In the genomic region with DNA sequence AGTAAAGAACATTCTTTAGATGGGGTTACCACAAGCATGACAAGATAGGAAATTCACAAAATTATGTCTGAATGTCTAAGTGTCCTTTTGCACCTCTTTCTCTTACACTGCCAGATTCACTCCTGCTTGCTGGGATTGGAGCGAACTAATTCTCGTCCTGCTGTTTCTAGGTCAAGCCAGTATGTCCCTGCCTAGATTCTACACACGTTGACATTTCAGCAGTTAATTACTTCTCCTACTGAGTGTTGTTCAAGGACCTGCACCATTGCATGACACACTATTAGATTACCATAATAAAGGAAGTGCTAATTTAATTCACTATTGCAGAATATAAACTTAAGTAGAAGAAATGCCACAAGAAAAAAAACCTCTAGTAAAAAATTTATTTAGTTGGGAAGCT, we compare ENCODE assay signal across 31 cellular contexts.
"Had no signal": no experiment of that assay in that cellular context is flagged by ENCODE, and none has a peak within 500 bp of the region (broad histone marks: within the 10 kb centered on the region; RNA-seq: fewer than 3 reads in every experiment).

No MANE protein-coding gene starts in this region.

- ATAC-seq: activated CD8-positive, alpha-beta T cell treated with anti-CD3 and anti-CD28 coated beads for 36 hours; activated T-cell treated with anti-CD3 and anti-CD28 coated beads, Interleukin-2, amount 50 U/mL, for 4 hours; activated T-helper 17 cell treated with anti-CD3 and anti-CD28 coated beads, Interleukin-2, amount 50 U/mL, for 72 hours; effector memory CD8-positive, alpha-beta T cell; gastroesophageal sphincter; heart right ventricle; T-cell had no signal

- H3K4me3 Mint-ChIP-seq: activated CD4-positive, alpha-beta T cell treated with anti-CD3 and anti-CD28 coated beads, Interleukin-2, amount 10 ng/mL, durations not matched to agents 7 days and 5 days; activated CD8-positive, alpha-beta T cell treated with anti-CD3 and anti-CD28 coated beads for 36 hours; activated naive CD8-positive, alpha-beta T cell; activated T-cell treated with anti-CD3 and anti-CD28 coated beads, Interleukin-2, amount 50 U/mL, for 4 hours; activated T-helper 17 cell treated with anti-CD3 and anti-CD28 coated beads, Interleukin-2, amount 50 U/mL, for 72 hours; central memory CD8-positive, alpha-beta T cell; dendritic cell treated with granulocyte-macrophage colony-stimulating factor and Interleukin-4, amounts not matched to agents 40 ng/mL and 50 ng/mL, for 4 days; effector memory CD8-positive, alpha-beta T cell; T-cell; T-helper 1 cell treated with Interleukin-12 subunit alpha and Interleukin-12 subunit beta and Interleukin-4 antibody, amounts not matched to agents 30 μg/mL and 1 μg/mL, for 36 hours had no signal

- H3K27ac Mint-ChIP-seq: activated CD4-positive, alpha-beta T cell treated with anti-CD3 and anti-CD28 coated beads, Interleukin-2, amount 10 ng/mL, durations not matched to agents 7 days and 5 days; activated CD8-positive, alpha-beta T cell treated with anti-CD3 and anti-CD28 coated beads for 36 hours; activated naive CD8-positive, alpha-beta T cell; activated T-helper 17 cell treated with anti-CD3 and anti-CD28 coated beads, Interleukin-2, amount 50 U/mL, for 72 hours; dendritic cell treated with granulocyte-macrophage colony-stimulating factor and Interleukin-4, amounts not matched to agents 40 ng/mL and 50 ng/mL, for 4 days; effector memory CD8-positive, alpha-beta T cell; T-cell; T-helper 1 cell treated with Interleukin-12 subunit alpha and Interleukin-12 subunit beta and Interleukin-4 antibody, amounts not matched to agents 30 μg/mL and 1 μg/mL, for 36 hours had no signal

- DNase-seq: activated CD4-positive, alpha-beta T cell treated with anti-CD3 and anti-CD28 coated beads for 1 hour; activated CD4-positive, alpha-beta T cell treated with anti-CD3 and anti-CD28 coated beads for 4 hours; activated CD4-positive, alpha-beta T cell treated with anti-CD3 and anti-CD28 coated beads, Interleukin-2, amount 10 ng/mL, durations not matched to agents 7 days and 5 days; activated CD4-positive, alpha-beta T cell treated with anti-CD3 and anti-CD28 coated beads, Interleukin-2, amount 50 U/mL, for 4 hours; activated CD4-positive, CD25-positive, alpha-beta regulatory T cell; activated CD8-positive, alpha-beta memory T cell treated with anti-CD3 and anti-CD28 coated beads for 24 hours; activated CD8-positive, alpha-beta T cell treated with anti-CD3 and anti-CD28 coated beads for 36 hours; activated effector memory CD4-positive, alpha-beta T cell treated with Interleukin-2 at 50 U/mL for 16 hours; activated gamma-delta T cell treated with Interleukin-2 at 50 U/mL for 16 hours; activated naive CD4-positive, alpha-beta T cell treated with anti-CD3 and anti-CD28 coated beads, Interleukin-2, amount 50 U/mL, for 16 hours; activated naive CD4-positive, alpha-beta T cell treated with Interleukin-2 at 50 U/mL for 16 hours; activated T-cell treated with anti-CD3 and anti-CD28 coated beads, Interleukin-2, amount 50 U/mL, for 4 hours; amniotic stem cell; brain microvascular endothelial cell; dorsolateral prefrontal cortex; effector CD4-positive, alpha-beta T cell; effector memory CD8-positive, alpha-beta T cell; erythroblast; foreskin melanocyte; heart right ventricle; T-cell; T1000; WERI-Rb-1 had no signal

- H3K36me3 Mint-ChIP-seq: activated naive CD8-positive, alpha-beta T cell; T-cell had no signal

- FAIRE-seq: astrocyte, bronchial epithelial cell had no signal

- H3K4me1 Mint-ChIP-seq: activated CD4-positive, alpha-beta T cell treated with anti-CD3 and anti-CD28 coated beads, Interleukin-2, amount 10 ng/mL, durations not matched to agents 7 days and 5 days; activated T-helper 17 cell treated with anti-CD3 and anti-CD28 coated beads, Interleukin-2, amount 50 U/mL, for 72 hours; central memory CD8-positive, alpha-beta T cell; T-cell had no signal

- H3K9me3 Mint-ChIP-seq: central memory CD8-positive, alpha-beta T cell had no signal

- H3K27me3 Mint-ChIP-seq: activated CD4-positive, alpha-beta T cell treated with anti-CD3 and anti-CD28 coated beads, Interleukin-2, amount 10 ng/mL, durations not matched to agents 7 days and 5 days; activated CD8-positive, alpha-beta T cell treated with anti-CD3 and anti-CD28 coated beads for 36 hours; activated naive CD8-positive, alpha-beta T cell; activated T-helper 17 cell treated with anti-CD3 and anti-CD28 coated beads, Interleukin-2, amount 50 U/mL, for 72 hours; central memory CD8-positive, alpha-beta T cell; dendritic cell treated with granulocyte-macrophage colony-stimulating factor and Interleukin-4, amounts not matched to agents 40 ng/mL and 50 ng/mL, for 4 days; effector memory CD8-positive, alpha-beta T cell; T-cell had no signal
